In genomic region chr7:80711521-80711920, GRCh38 we compare ENCODE assay signal across 21 cellular contexts.
A peak's percentile ranks its signal among the peaks of the same experiment; 100 is the strongest.
DNase-seq lines count a peak whose midpoint lies in the region; ATAC-seq and TF ChIP-seq lines count a peak whose summit lies in the region.
"Had no signal": no experiment of that assay in that cellular context is flagged by ENCODE, and none has a peak within 500 bp of the region (broad histone marks: within the 10 kb centered on the region; RNA-seq: fewer than 3 reads in every experiment).

No MANE protein-coding gene starts in this region.

- H3K27ac Mint-ChIP-seq in glutamatergic neuron (ENCODE audit: unreplicated experiment): no peak overlapping the region
- H3K27ac Mint-ChIP-seq: activated CD4-positive, alpha-beta T cell treated with anti-CD3 and anti-CD28 coated beads for 36 hours; activated T-cell treated with anti-CD3 and anti-CD28 coated beads, Interleukin-2, amount 50 U/mL, for 72 hours; memory B cell; neural progenitor cell; stimulated activated effector memory CD8-positive, alpha-beta T cell treated with anti-CD3 and anti-CD28 coated beads, Interleukin-12 subunit alpha, Interleukin-12 subunit beta, amount 100 ng/mL, for 72 hours had no signal

- H3K4me1 Mint-ChIP-seq in glutamatergic neuron (ENCODE audit: low read depth, unreplicated experiment): no peaks in the 10 kb centered on the region
- H3K4me1 Mint-ChIP-seq: activated CD4-positive, alpha-beta T cell treated with anti-CD3 and anti-CD28 coated beads for 36 hours; memory B cell; stimulated activated effector memory CD8-positive, alpha-beta T cell treated with anti-CD3 and anti-CD28 coated beads, Interleukin-12 subunit alpha, Interleukin-12 subunit beta, amount 100 ng/mL, for 72 hours had no signal

- H3K36me3 Mint-ChIP-seq in glutamatergic neuron (ENCODE audit: unreplicated experiment): no peaks in the 10 kb centered on the region
- H3K36me3 Mint-ChIP-seq: memory B cell; neural progenitor cell; stimulated activated effector memory CD8-positive, alpha-beta T cell treated with anti-CD3 and anti-CD28 coated beads, Interleukin-12 subunit alpha, Interleukin-12 subunit beta, amount 100 ng/mL, for 72 hours had no signal

- H3K4me1 ChIP-seq in right atrium auricular region (no peaks in the 10 kb centered on the region), mucosa of descending colon (ENCODE audit: low read depth) (no peaks in the 10 kb centered on the region)
- H3K4me1 ChIP-seq: neural progenitor cell, sigmoid colon had no signal

- peaks cover 2% of the 10 kb centered on the region for H3K9me3 Mint-ChIP-seq in glutamatergic neuron (ENCODE audit: unreplicated experiment)
- H3K9me3 Mint-ChIP-seq: activated T-cell treated with anti-CD3 and anti-CD28 coated beads, Interleukin-2, amount 50 U/mL, for 72 hours had no signal

- intact Hi-C loops in left ventricle myocardium superior (cut with micrococcal nuclease): no loop called here
- intact Hi-C loops in mucosa of descending colon (cut with DNase I, micrococcal nuclease): no loop called here

- H3K4me3 ChIP-seq in right atrium auricular region (no peak overlapping the region), fibroblast of pulmonary artery (replicated peaks; ENCODE audit: low read depth, low read length) (no peak overlapping the region), mucosa of descending colon (no peak overlapping the region)
- H3K4me3 ChIP-seq: neural progenitor cell, PC-9, sigmoid colon had no signal

- H3K27ac ChIP-seq in right atrium auricular region: no peak overlapping the region
- H3K27ac ChIP-seq: neural progenitor cell, PC-9, sigmoid colon had no signal

- H3K9me3 ChIP-seq in right atrium auricular region (no peaks in the 10 kb centered on the region), mucosa of descending colon (no peaks in the 10 kb centered on the region)
- H3K9me3 ChIP-seq: sigmoid colon had no signal

- H3K36me3 ChIP-seq in right atrium auricular region (no peaks in the 10 kb centered on the region), mucosa of descending colon (ENCODE audit: low read depth) (no peaks in the 10 kb centered on the region)
- H3K36me3 ChIP-seq: neural progenitor cell, sigmoid colon had no signal

- ATAC-seq in left ventricle myocardium superior: peak; percentile 21
- no peak for ATAC-seq in mucosa of descending colon
- ATAC-seq: activated CD4-positive, alpha-beta T cell treated with anti-CD3 and anti-CD28 coated beads for 36 hours; activated T-cell treated with anti-CD3 and anti-CD28 coated beads, Interleukin-2, amount 50 U/mL, for 72 hours; esophagus mucosa; stimulated activated effector memory CD8-positive, alpha-beta T cell treated with anti-CD3 and anti-CD28 coated beads, Interleukin-12 subunit alpha, Interleukin-12 subunit beta, amount 100 ng/mL, for 72 hours had no signal

- H3K4me3 Mint-ChIP-seq in glutamatergic neuron (ENCODE audit: unreplicated experiment): no peak overlapping the region
- H3K4me3 Mint-ChIP-seq: activated CD4-positive, alpha-beta T cell treated with anti-CD3 and anti-CD28 coated beads for 36 hours; activated T-cell treated with anti-CD3 and anti-CD28 coated beads, Interleukin-2, amount 50 U/mL, for 72 hours; memory B cell; neural progenitor cell; stimulated activated effector memory CD8-positive, alpha-beta T cell treated with anti-CD3 and anti-CD28 coated beads, Interleukin-12 subunit alpha, Interleukin-12 subunit beta, amount 100 ng/mL, for 72 hours had no signal

- no peaks in the 10 kb centered on the region for H3K27me3 Mint-ChIP-seq in glutamatergic neuron (ENCODE audit: unreplicated experiment)
- H3K27me3 Mint-ChIP-seq: activated CD4-positive, alpha-beta T cell treated with anti-CD3 and anti-CD28 coated beads for 36 hours; memory B cell had no signal

- DNase-seq in left ventricle myocardium superior (no peak), right atrium auricular region (ENCODE audit: low spot score) (no peak), RPMI7951 (ENCODE audit: low read depth) (peak; percentile 75), fibroblast of pulmonary artery (ENCODE audit: low read depth) (peak; percentile 28), GDM1 (lab: John Stamatoyannopoulos, UW) (no peak), RPMI8226 (no peak), mucosa of descending colon (no peak), glutamatergic neuron (no peak)
- DNase-seq: activated CD4-positive, alpha-beta T cell treated with anti-CD3 and anti-CD28 coated beads for 36 hours; activated T-cell treated with anti-CD3 and anti-CD28 coated beads, Interleukin-2, amount 50 U/mL, for 72 hours; amniotic stem cell; COR-L47; cortex of kidney; NCI-H446 treated with DMSO at 0.1 percent for 48 hours; PC-9; sigmoid colon; T-helper 1 cell had no signal

- TF ChIP-seq CTCF in right atrium auricular region (IDR thresholded peaks at IDR 0.05) (no peak), fibroblast of pulmonary artery (IDR thresholded peaks at IDR 0.05; ENCODE audit: low read length, missing control alignments) (no peak), mucosa of descending colon (IDR thresholded peaks at IDR 0.05) (no peak), glutamatergic neuron (IDR thresholded peaks at IDR 0.05; ENCODE audit: partially characterized antibody, unreplicated experiment) (no peak)

- H3K27me3 ChIP-seq in right atrium auricular region: no peaks in the 10 kb centered on the region
- H3K27me3 ChIP-seq: neural progenitor cell, sigmoid colon had no signal

Comparison
In these comparisons a context has a peak if more than half of its experiments do, and no peak if none do; other contexts are left out.
1. DNase-seq: peak in RPMI7951 (single experiment) and fibroblast of pulmonary artery (single experiment); none in left ventricle myocardium superior (single experiment), right atrium auricular region (single experiment), GDM1 (single experiment), RPMI8226 (single experiment), mucosa of descending colon (0 of 3) and glutamatergic neuron (single experiment).